ENCODE assay signal across 12 cellular contexts in genomic region chr15:33311312-33311971, GRCh38. TPM values are rescaled to one million over a fixed set of nuclear protein-coding genes. Genes with fewer than 3 reads are reported as not detected.
A peak's percentile ranks its signal among the peaks of the same experiment; 100 is the strongest.
DNase-seq lines count a peak whose midpoint lies in the region; ATAC-seq and TF ChIP-seq lines count a peak whose summit lies in the region.
"Had no signal": no experiment of that assay in that cellular context is flagged by ENCODE, and none has a peak within 500 bp of the region (broad histone marks: within the 10 kb centered on the region; RNA-seq: fewer than 3 reads in every experiment).

No MANE protein-coding gene starts in this region.

- H3K4me3 Mint-ChIP-seq in activated CD8-positive, alpha-beta T cell treated with anti-CD3 and anti-CD28 coated beads for 36 hours = no peak overlapping the region
- H3K4me3 Mint-ChIP-seq in activated CD8-positive, alpha-beta T cell treated with anti-CD3 and anti-CD28 coated beads, Interleukin-2, amount 10 ng/mL, durations not matched to agents 7 days and 5 days = no peak overlapping the region
- peak overlapping the region; percentile 58 to 79 (median 76) for H3K4me3 Mint-ChIP-seq in nephron
- H3K4me3 Mint-ChIP-seq in stimulated activated effector memory CD8-positive, alpha-beta T cell treated with anti-CD3 and anti-CD28 coated beads, Interleukin-12 subunit alpha, Interleukin-12 subunit beta, amount 100 ng/mL, for 72 hours = no peak overlapping the region
- H3K4me3 Mint-ChIP-seq in activated T-helper 2 cell treated with anti-CD3 and anti-CD28 coated beads, Interferon-gamma antibody, Interleukin-2, Interleukin-4, amounts not matched to agents 10 μg/mL and 5 μg/mL and 100 μg/mL, durations not matched to agents 14 hours and 24 hours and 36 hours (ENCODE audit: low read depth) = no peak overlapping the region

- POLR2A ChIA-PET in activated CD8-positive, alpha-beta T cell treated with anti-CD3 and anti-CD28 coated beads for 36 hours (lab: Charles Lee) = no interaction called here
- POLR2A ChIA-PET in activated CD8-positive, alpha-beta T cell treated with anti-CD3 and anti-CD28 coated beads, Interleukin-2, amount 10 ng/mL, durations not matched to agents 7 days and 5 days (lab: Charles Lee) = no interaction called here

- in situ Hi-C loops in G401 (cut with HindIII; ENCODE audit: low sequenced_read_pairs) = no loop called here

- H3K36me3 Mint-ChIP-seq in activated CD8-positive, alpha-beta T cell treated with anti-CD3 and anti-CD28 coated beads for 36 hours (ENCODE audit: low read depth) = no peaks in the 10 kb centered on the region
- no peaks in the 10 kb centered on the region for H3K36me3 Mint-ChIP-seq in activated CD8-positive, alpha-beta T cell treated with anti-CD3 and anti-CD28 coated beads, Interleukin-2, amount 10 ng/mL, durations not matched to agents 7 days and 5 days (ENCODE audit: low read depth)
- no peaks in the 10 kb centered on the region for H3K36me3 Mint-ChIP-seq in nephron (ENCODE audit: low read depth)
- H3K36me3 Mint-ChIP-seq in stimulated activated effector memory CD8-positive, alpha-beta T cell treated with anti-CD3 and anti-CD28 coated beads, Interleukin-12 subunit alpha, Interleukin-12 subunit beta, amount 100 ng/mL, for 72 hours = no peaks in the 10 kb centered on the region
- H3K36me3 Mint-ChIP-seq in activated T-helper 2 cell treated with anti-CD3 and anti-CD28 coated beads, Interferon-gamma antibody, Interleukin-2, Interleukin-4, amounts not matched to agents 10 μg/mL and 5 μg/mL and 100 μg/mL, durations not matched to agents 14 hours and 24 hours and 36 hours (ENCODE audit: low read depth) = no peaks in the 10 kb centered on the region
- H3K36me3 Mint-ChIP-seq: memory B cell had no signal

- intact Hi-C loops in activated CD8-positive, alpha-beta T cell treated with anti-CD3 and anti-CD28 coated beads for 36 hours (cut with micrococcal nuclease) = no loop called here
- intact Hi-C loops in activated T-helper 2 cell treated with anti-CD3 and anti-CD28 coated beads, Interferon-gamma antibody, Interleukin-2, Interleukin-4, amounts not matched to agents 10 μg/mL and 5 μg/mL and 100 μg/mL, durations not matched to agents 14 hours and 24 hours and 36 hours (cut with micrococcal nuclease) = no loop called here

- no peak overlapping the region for H3K27ac ChIP-seq in urinary bladder (ENCODE audit: low read depth)
- H3K27ac ChIP-seq: VCaP had no signal

- DNase-seq in activated CD8-positive, alpha-beta T cell treated with anti-CD3 and anti-CD28 coated beads for 36 hours = peak; percentile 4
- no peak for DNase-seq in activated CD8-positive, alpha-beta T cell treated with anti-CD3 and anti-CD28 coated beads, Interleukin-2, amount 10 ng/mL, durations not matched to agents 7 days and 5 days
- no peak for DNase-seq in stimulated activated effector memory CD8-positive, alpha-beta T cell treated with anti-CD3 and anti-CD28 coated beads, Interleukin-12 subunit alpha, Interleukin-12 subunit beta, amount 100 ng/mL, for 72 hours (ENCODE audit: low spot score in 2 of 2)
- DNase-seq in G401 (ENCODE audit: low spot score) = no peak
- DNase-seq in activated T-helper 2 cell treated with anti-CD3 and anti-CD28 coated beads, Interferon-gamma antibody, Interleukin-2, Interleukin-4, amounts not matched to agents 10 μg/mL and 5 μg/mL and 100 μg/mL, durations not matched to agents 14 hours and 24 hours and 36 hours (ENCODE audit: low spot score) = no peak
- DNase-seq: activated naive CD4-positive, alpha-beta T cell; Kasumi-1 had no signal

- H3K4me3 ChIP-seq in urinary bladder (ENCODE audit: low read depth, low read length) = peak overlapping the region; percentile 39

- WGBS in urinary bladder = under 1% methylated on average over 38 of the region's 38 CpGs

- H3K27ac Mint-ChIP-seq in activated CD8-positive, alpha-beta T cell treated with anti-CD3 and anti-CD28 coated beads for 36 hours = no peak overlapping the region
- no peak overlapping the region for H3K27ac Mint-ChIP-seq in activated CD8-positive, alpha-beta T cell treated with anti-CD3 and anti-CD28 coated beads, Interleukin-2, amount 10 ng/mL, durations not matched to agents 7 days and 5 days
- no peak overlapping the region for H3K27ac Mint-ChIP-seq in nephron
- no peak overlapping the region for H3K27ac Mint-ChIP-seq in stimulated activated effector memory CD8-positive, alpha-beta T cell treated with anti-CD3 and anti-CD28 coated beads, Interleukin-12 subunit alpha, Interleukin-12 subunit beta, amount 100 ng/mL, for 72 hours
- no peak overlapping the region for H3K27ac Mint-ChIP-seq in activated T-helper 2 cell treated with anti-CD3 and anti-CD28 coated beads, Interferon-gamma antibody, Interleukin-2, Interleukin-4, amounts not matched to agents 10 μg/mL and 5 μg/mL and 100 μg/mL, durations not matched to agents 14 hours and 24 hours and 36 hours
- H3K27ac Mint-ChIP-seq: memory B cell had no signal

- H3K27me3 Mint-ChIP-seq in activated CD8-positive, alpha-beta T cell treated with anti-CD3 and anti-CD28 coated beads for 36 hours = peaks cover 33% of the 10 kb centered on the region
- H3K27me3 Mint-ChIP-seq in activated CD8-positive, alpha-beta T cell treated with anti-CD3 and anti-CD28 coated beads, Interleukin-2, amount 10 ng/mL, durations not matched to agents 7 days and 5 days (ENCODE audit: low read depth) = peaks cover 43% of the 10 kb centered on the region
- peaks cover 78% of the 10 kb centered on the region for H3K27me3 Mint-ChIP-seq in nephron (ENCODE audit: low read depth)
- H3K27me3 Mint-ChIP-seq in activated T-helper 2 cell treated with anti-CD3 and anti-CD28 coated beads, Interferon-gamma antibody, Interleukin-2, Interleukin-4, amounts not matched to agents 10 μg/mL and 5 μg/mL and 100 μg/mL, durations not matched to agents 14 hours and 24 hours and 36 hours (ENCODE audit: low read depth) = peaks cover 39% of the 10 kb centered on the region

- H3K4me1 Mint-ChIP-seq in activated CD8-positive, alpha-beta T cell treated with anti-CD3 and anti-CD28 coated beads for 36 hours (ENCODE audit: low read depth) = no peaks in the 10 kb centered on the region
- no peaks in the 10 kb centered on the region for H3K4me1 Mint-ChIP-seq in activated CD8-positive, alpha-beta T cell treated with anti-CD3 and anti-CD28 coated beads, Interleukin-2, amount 10 ng/mL, durations not matched to agents 7 days and 5 days (ENCODE audit: low read depth)
- peaks cover 13% of the 10 kb centered on the region for H3K4me1 Mint-ChIP-seq in nephron
- H3K4me1 Mint-ChIP-seq in stimulated activated effector memory CD8-positive, alpha-beta T cell treated with anti-CD3 and anti-CD28 coated beads, Interleukin-12 subunit alpha, Interleukin-12 subunit beta, amount 100 ng/mL, for 72 hours = no peaks in the 10 kb centered on the region
- no peaks in the 10 kb centered on the region for H3K4me1 Mint-ChIP-seq in activated T-helper 2 cell treated with anti-CD3 and anti-CD28 coated beads, Interferon-gamma antibody, Interleukin-2, Interleukin-4, amounts not matched to agents 10 μg/mL and 5 μg/mL and 100 μg/mL, durations not matched to agents 14 hours and 24 hours and 36 hours (ENCODE audit: low read depth)

- H3K4me1 ChIP-seq in urinary bladder (ENCODE audit: insufficient read depth) = no peaks in the 10 kb centered on the region

- no peak for TF ChIP-seq CTCF in activated CD8-positive, alpha-beta T cell treated with anti-CD3 and anti-CD28 coated beads for 36 hours (IDR thresholded peaks at IDR 0.05)
- no peak for TF ChIP-seq CTCF in nephron (IDR thresholded peaks at IDR 0.05; ENCODE audit: unreplicated experiment in 3 of 3)

- CTCF ChIA-PET in activated CD8-positive, alpha-beta T cell treated with anti-CD3 and anti-CD28 coated beads for 36 hours (lab: Charles Lee) = no interaction called here
- CTCF ChIA-PET in activated CD8-positive, alpha-beta T cell treated with anti-CD3 and anti-CD28 coated beads, Interleukin-2, amount 10 ng/mL, durations not matched to agents 7 days and 5 days (lab: Charles Lee) = no interaction called here

- ATAC-seq in activated CD8-positive, alpha-beta T cell treated with anti-CD3 and anti-CD28 coated beads for 36 hours = no peak
- no peak for ATAC-seq in activated CD8-positive, alpha-beta T cell treated with anti-CD3 and anti-CD28 coated beads, Interleukin-2, amount 10 ng/mL, durations not matched to agents 7 days and 5 days
- ATAC-seq in esophagus mucosa = peak; percentile 17
- ATAC-seq in stimulated activated effector memory CD8-positive, alpha-beta T cell treated with anti-CD3 and anti-CD28 coated beads, Interleukin-12 subunit alpha, Interleukin-12 subunit beta, amount 100 ng/mL, for 72 hours = no peak

- no peaks in the 10 kb centered on the region for H3K9me3 Mint-ChIP-seq in activated CD8-positive, alpha-beta T cell treated with anti-CD3 and anti-CD28 coated beads for 36 hours
- no peaks in the 10 kb centered on the region for H3K9me3 Mint-ChIP-seq in activated CD8-positive, alpha-beta T cell treated with anti-CD3 and anti-CD28 coated beads, Interleukin-2, amount 10 ng/mL, durations not matched to agents 7 days and 5 days (ENCODE audit: insufficient read depth)
- no peaks in the 10 kb centered on the region for H3K9me3 Mint-ChIP-seq in nephron
- H3K9me3 Mint-ChIP-seq in stimulated activated effector memory CD8-positive, alpha-beta T cell treated with anti-CD3 and anti-CD28 coated beads, Interleukin-12 subunit alpha, Interleukin-12 subunit beta, amount 100 ng/mL, for 72 hours = no peaks in the 10 kb centered on the region
- H3K9me3 Mint-ChIP-seq in activated T-helper 2 cell treated with anti-CD3 and anti-CD28 coated beads, Interferon-gamma antibody, Interleukin-2, Interleukin-4, amounts not matched to agents 10 μg/mL and 5 μg/mL and 100 μg/mL, durations not matched to agents 14 hours and 24 hours and 36 hours = no peaks in the 10 kb centered on the region
- H3K9me3 Mint-ChIP-seq: memory B cell had no signal

- H3K36me3 ChIP-seq in urinary bladder (ENCODE audit: insufficient read depth) = no peaks in the 10 kb centered on the region

RNA-seq across cellular contexts. Expression of gene RYR3, which starts 0.7 kb away (rescaled TPM):
- not detected for total RNA-seq in activated CD8-positive, alpha-beta T cell treated with anti-CD3 and anti-CD28 coated beads for 36 hours
- total RNA-seq in activated CD8-positive, alpha-beta T cell treated with anti-CD3 and anti-CD28 coated beads, Interleukin-2, amount 10 ng/mL, durations not matched to agents 7 days and 5 days = not detected
- total RNA-seq in esophagus mucosa (0.72 TPM), urinary bladder (10.5 TPM)
- polyA plus RNA-seq in urinary bladder = 5.1 TPM
- 0.44 TPM in 1 of 2 replicates, not detected in the other for total RNA-seq in G401 (2014; rRNA removed; shearing (Covaris generic))
- total RNA-seq in activated T-helper 2 cell treated with anti-CD3 and anti-CD28 coated beads, Interferon-gamma antibody, Interleukin-2, Interleukin-4, amounts not matched to agents 10 μg/mL and 5 μg/mL and 100 μg/mL, durations not matched to agents 14 hours and 24 hours and 36 hours = 0.05 TPM in 1 of 2 replicates, not detected in the other

Comparison
In these comparisons a context has a peak if more than half of its experiments do, and no peak if none do; other contexts are left out.
1. H3K4me3 Mint-ChIP-seq: peak in nephron (3 of 3); none in activated CD8-positive, alpha-beta T cell treated with anti-CD3 and anti-CD28 coated beads for 36 hours (single experiment), activated CD8-positive, alpha-beta T cell treated with anti-CD3 and anti-CD28 coated beads, Interleukin-2, amount 10 ng/mL, durations not matched to agents 7 days and 5 days (single experiment), stimulated activated effector memory CD8-positive, alpha-beta T cell treated with anti-CD3 and anti-CD28 coated beads, Interleukin-12 subunit alpha, Interleukin-12 subunit beta, amount 100 ng/mL, for 72 hours (single experiment) and activated T-helper 2 cell treated with anti-CD3 and anti-CD28 coated beads, Interferon-gamma antibody, Interleukin-2, Interleukin-4, amounts not matched to agents 10 μg/mL and 5 μg/mL and 100 μg/mL, durations not matched to agents 14 hours and 24 hours and 36 hours (single experiment).